ENCODE assay signal across 1 cellular context in the genomic region with DNA sequence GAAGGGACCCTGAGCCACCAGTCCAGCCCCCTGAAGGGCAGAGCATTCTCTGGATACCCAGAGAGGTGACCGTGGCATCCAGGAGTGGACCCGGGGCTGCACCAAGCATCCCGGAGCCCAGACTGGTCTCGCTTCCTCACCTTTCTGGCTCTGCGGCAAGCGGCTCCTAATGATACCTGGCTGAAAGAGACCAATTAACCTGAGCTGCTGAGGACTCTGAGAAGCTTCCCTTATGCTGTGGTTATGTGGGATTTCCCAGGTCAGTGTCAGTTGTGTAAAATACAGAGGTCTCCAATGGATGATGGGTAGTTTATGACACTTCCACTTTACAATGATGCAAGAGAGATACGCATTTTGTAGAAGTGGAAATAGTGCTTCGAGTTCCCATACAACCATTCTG.
A peak's percentile ranks its signal among the peaks of the same experiment; 100 is the strongest.
TF ChIP-seq lines count a peak whose summit lies in the region.

No MANE protein-coding gene starts in this region.

TF ChIP-seq in GM12878, 131 proteins besides CTCF, POLR2A, EP300 and RAD21 (continued from another document):
- TF ChIP-seq, protein P1, sequence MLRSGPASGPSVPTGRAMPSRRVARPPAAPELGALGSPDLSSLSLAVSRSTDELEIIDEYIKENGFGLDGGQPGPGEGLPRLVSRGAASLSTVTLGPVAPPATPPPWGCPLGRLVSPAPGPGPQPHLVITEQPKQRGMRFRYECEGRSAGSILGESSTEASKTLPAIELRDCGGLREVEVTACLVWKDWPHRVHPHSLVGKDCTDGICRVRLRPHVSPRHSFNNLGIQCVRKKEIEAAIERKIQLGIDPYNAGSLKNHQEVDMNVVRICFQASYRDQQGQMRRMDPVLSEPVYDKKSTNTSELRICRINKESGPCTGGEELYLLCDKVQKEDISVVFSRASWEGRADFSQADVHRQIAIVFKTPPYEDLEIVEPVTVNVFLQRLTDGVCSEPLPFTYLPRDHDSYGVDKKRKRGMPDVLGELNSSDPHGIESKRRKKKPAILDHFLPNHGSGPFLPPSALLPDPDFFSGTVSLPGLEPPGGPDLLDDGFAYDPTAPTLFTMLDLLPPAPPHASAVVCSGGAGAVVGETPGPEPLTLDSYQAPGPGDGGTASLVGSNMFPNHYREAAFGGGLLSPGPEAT (IDR thresholded peaks at IDR 0.05; ENCODE audit: low read depth) = peak; percentile 49; the same call in 1 of the 2 replicates
- TF ChIP-seq ATF7 (IDR thresholded peaks at IDR 0.05; ENCODE audit: low read depth) (peak; percentile 71; the same call in 1 of the 2 replicates), ASH2L (IDR thresholded peaks at IDR 0.05; ENCODE audit: borderline replicate concordance, low read depth) (no peak), NR2F1 (conservative IDR thresholded peaks at IDR 0.05) (peak; percentile 50), IKZF1 (conservative IDR thresholded peaks at IDR 0.05) (peak; percentile 68; the same call in 1 of the 2 replicates), RUNX3 (IDR thresholded peaks at IDR 0.05; ENCODE audit: low read length) (peak; percentile 49; the same call in 1 of the 2 replicates), BCL11A (IDR thresholded peaks at IDR 0.05; ENCODE audit: low read depth, low read length) (peak; percentile 52; the same call in 1 of the 2 replicates), NBN (IDR thresholded peaks at IDR 0.05) (0 out of 2 replicates have a peak, but pooled peaks have one; percentile 26), MTA2 (IDR thresholded peaks at IDR 0.05; ENCODE audit: low read depth) (peak; percentile 92), IKZF2 (IDR thresholded peaks at IDR 0.05) (peak; percentile 72 to 82; a peak in 3 of 4 replicates), GATAD2B (conservative IDR thresholded peaks at IDR 0.05; ENCODE audit: low read depth) (0 out of 2 replicates have a peak, but pooled peaks have one; percentile 29), CREM (IDR thresholded peaks at IDR 0.05; ENCODE audit: low read depth) (0 out of 2 replicates have a peak, but pooled peaks have one; percentile 17), MEF2B (IDR thresholded peaks at IDR 0.05; ENCODE audit: partially characterized antibody, poor library complexity, severe bottlenecking) (peak; percentile 15), POLR2AphosphoS5 (IDR thresholded peaks at IDR 0.05; ENCODE audit: low read length) (no peak), CREB1 (IDR thresholded peaks at IDR 0.05; ENCODE audit: low read depth) (peak; percentile 52; the same call in 1 of the 2 replicates), HDAC6 (IDR thresholded peaks at IDR 0.05; ENCODE audit: unreplicated experiment) (no peak), BRCA1 (IDR thresholded peaks at IDR 0.05; ENCODE audit: low read depth, low read length) (no peak), SREBF2 (IDR thresholded peaks at IDR 0.05; ENCODE audit: low read length) (no peak)
- TF ChIP-seq, protein P2, sequence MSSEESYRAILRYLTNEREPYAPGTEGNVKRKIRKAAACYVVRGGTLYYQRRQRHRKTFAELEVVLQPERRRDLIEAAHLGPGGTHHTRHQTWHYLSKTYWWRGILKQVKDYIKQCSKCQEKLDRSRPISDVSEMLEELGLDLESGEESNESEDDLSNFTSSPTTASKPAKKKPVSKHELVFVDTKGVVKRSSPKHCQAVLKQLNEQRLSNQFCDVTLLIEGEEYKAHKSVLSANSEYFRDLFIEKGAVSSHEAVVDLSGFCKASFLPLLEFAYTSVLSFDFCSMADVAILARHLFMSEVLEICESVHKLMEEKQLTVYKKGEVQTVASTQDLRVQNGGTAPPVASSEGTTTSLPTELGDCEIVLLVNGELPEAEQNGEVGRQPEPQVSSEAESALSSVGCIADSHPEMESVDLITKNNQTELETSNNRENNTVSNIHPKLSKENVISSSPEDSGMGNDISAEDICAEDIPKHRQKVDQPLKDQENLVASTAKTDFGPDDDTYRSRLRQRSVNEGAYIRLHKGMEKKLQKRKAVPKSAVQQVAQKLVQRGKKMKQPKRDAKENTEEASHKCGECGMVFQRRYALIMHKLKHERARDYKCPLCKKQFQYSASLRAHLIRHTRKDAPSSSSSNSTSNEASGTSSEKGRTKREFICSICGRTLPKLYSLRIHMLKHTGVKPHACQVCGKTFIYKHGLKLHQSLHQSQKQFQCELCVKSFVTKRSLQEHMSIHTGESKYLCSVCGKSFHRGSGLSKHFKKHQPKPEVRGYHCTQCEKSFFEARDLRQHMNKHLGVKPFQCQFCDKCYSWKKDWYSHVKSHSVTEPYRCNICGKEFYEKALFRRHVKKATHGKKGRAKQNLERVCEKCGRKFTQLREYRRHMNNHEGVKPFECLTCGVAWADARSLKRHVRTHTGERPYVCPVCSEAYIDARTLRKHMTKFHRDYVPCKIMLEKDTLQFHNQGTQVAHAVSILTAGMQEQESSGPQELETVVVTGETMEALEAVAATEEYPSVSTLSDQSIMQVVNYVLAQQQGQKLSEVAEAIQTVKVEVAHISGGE (CRISPR knock-in tag; IDR thresholded peaks at IDR 0.05) = no peak
- TF ChIP-seq, protein P3, sequence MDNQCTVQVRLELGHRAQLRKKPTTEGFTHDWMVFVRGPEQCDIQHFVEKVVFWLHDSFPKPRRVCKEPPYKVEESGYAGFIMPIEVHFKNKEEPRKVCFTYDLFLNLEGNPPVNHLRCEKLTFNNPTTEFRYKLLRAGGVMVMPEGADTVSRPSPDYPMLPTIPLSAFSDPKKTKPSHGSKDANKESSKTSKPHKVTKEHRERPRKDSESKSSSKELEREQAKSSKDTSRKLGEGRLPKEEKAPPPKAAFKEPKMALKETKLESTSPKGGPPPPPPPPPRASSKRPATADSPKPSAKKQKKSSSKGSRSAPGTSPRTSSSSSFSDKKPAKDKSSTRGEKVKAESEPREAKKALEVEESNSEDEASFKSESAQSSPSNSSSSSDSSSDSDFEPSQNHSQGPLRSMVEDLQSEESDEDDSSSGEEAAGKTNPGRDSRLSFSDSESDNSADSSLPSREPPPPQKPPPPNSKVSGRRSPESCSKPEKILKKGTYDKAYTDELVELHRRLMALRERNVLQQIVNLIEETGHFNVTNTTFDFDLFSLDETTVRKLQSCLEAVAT (IDR thresholded peaks at IDR 0.05) = no peak
- TF ChIP-seq, protein P4, sequence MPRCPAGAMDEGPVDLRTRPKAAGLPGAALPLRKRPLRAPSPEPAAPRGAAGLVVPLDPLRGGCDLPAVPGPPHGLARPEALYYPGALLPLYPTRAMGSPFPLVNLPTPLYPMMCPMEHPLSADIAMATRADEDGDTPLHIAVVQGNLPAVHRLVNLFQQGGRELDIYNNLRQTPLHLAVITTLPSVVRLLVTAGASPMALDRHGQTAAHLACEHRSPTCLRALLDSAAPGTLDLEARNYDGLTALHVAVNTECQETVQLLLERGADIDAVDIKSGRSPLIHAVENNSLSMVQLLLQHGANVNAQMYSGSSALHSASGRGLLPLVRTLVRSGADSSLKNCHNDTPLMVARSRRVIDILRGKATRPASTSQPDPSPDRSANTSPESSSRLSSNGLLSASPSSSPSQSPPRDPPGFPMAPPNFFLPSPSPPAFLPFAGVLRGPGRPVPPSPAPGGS (IDR thresholded peaks at IDR 0.05; ENCODE audit: borderline replicate concordance, insufficient read depth, low read depth, low read length, poor library complexity, severe bottlenecking) = no peak
- TF ChIP-seq, protein P5, sequence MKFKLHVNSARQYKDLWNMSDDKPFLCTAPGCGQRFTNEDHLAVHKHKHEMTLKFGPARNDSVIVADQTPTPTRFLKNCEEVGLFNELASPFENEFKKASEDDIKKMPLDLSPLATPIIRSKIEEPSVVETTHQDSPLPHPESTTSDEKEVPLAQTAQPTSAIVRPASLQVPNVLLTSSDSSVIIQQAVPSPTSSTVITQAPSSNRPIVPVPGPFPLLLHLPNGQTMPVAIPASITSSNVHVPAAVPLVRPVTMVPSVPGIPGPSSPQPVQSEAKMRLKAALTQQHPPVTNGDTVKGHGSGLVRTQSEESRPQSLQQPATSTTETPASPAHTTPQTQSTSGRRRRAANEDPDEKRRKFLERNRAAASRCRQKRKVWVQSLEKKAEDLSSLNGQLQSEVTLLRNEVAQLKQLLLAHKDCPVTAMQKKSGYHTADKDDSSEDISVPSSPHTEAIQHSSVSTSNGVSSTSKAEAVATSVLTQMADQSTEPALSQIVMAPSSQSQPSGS (IDR thresholded peaks at IDR 0.05; ENCODE audit: low read length) = no peak
- TF ChIP-seq, protein P6, sequence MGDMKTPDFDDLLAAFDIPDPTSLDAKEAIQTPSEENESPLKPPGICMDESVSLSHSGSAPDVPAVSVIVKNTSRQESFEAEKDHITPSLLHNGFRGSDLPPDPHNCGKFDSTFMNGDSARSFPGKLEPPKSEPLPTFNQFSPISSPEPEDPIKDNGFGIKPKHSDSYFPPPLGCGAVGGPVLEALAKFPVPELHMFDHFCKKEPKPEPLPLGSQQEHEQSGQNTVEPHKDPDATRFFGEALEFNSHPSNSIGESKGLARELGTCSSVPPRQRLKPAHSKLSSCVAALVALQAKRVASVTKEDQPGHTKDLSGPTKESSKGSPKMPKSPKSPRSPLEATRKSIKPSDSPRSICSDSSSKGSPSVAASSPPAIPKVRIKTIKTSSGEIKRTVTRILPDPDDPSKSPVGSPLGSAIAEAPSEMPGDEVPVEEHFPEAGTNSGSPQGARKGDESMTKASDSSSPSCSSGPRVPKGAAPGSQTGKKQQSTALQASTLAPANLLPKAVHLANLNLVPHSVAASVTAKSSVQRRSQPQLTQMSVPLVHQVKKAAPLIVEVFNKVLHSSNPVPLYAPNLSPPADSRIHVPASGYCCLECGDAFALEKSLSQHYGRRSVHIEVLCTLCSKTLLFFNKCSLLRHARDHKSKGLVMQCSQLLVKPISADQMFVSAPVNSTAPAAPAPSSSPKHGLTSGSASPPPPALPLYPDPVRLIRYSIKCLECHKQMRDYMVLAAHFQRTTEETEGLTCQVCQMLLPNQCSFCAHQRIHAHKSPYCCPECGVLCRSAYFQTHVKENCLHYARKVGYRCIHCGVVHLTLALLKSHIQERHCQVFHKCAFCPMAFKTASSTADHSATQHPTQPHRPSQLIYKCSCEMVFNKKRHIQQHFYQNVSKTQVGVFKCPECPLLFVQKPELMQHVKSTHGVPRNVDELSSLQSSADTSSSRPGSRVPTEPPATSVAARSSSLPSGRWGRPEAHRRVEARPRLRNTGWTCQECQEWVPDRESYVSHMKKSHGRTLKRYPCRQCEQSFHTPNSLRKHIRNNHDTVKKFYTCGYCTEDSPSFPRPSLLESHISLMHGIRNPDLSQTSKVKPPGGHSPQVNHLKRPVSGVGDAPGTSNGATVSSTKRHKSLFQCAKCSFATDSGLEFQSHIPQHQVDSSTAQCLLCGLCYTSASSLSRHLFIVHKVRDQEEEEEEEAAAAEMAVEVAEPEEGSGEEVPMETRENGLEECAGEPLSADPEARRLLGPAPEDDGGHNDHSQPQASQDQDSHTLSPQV (IDR thresholded peaks at IDR 0.05) = 0 out of 2 replicates have a peak, but pooled peaks have one; percentile 49
- TF ChIP-seq, protein P7, sequence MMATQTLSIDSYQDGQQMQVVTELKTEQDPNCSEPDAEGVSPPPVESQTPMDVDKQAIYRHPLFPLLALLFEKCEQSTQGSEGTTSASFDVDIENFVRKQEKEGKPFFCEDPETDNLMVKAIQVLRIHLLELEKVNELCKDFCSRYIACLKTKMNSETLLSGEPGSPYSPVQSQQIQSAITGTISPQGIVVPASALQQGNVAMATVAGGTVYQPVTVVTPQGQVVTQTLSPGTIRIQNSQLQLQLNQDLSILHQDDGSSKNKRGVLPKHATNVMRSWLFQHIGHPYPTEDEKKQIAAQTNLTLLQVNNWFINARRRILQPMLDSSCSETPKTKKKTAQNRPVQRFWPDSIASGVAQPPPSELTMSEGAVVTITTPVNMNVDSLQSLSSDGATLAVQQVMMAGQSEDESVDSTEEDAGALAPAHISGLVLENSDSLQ (IDR thresholded peaks at IDR 0.05) = peak; percentile 37
